Comparison of ENCODE assay signal across 8 cellular contexts in genomic region chr3:50089603-50089945, GRCh38. TPM values are rescaled to one million over a fixed set of nuclear protein-coding genes. Genes with fewer than 3 reads are reported as not detected.
A peak's percentile ranks its signal among the peaks of the same experiment; 100 is the strongest.
DNase-seq lines count a peak whose midpoint lies in the region; ATAC-seq and TF ChIP-seq lines count a peak whose summit lies in the region.

No MANE protein-coding gene starts in this region.

- peak overlapping the region; percentile 95; the same call in 1 of the 2 replicates for H3K23ac ChIP-seq in IMR-90 (ENCODE audit: low read depth, low read length)

- DNase-seq in EL (peak; percentile 24), IMR-90 (peak; percentile 21), left lung (no peak), tibial artery (no peak), KG1 (lab: John Stamatoyannopoulos, UW) (no peak)

- H2BK15ac ChIP-seq in IMR-90 (ENCODE audit: low read depth, low read length): no peak overlapping the region

- no peak for TF ChIP-seq POLR2A in IMR-90 (IDR thresholded peaks at IDR 0.05; ENCODE audit: low read depth, low read length)

- peak overlapping the region; percentile 94 to 100 (median 100) for H3K27ac Mint-ChIP-seq in brain

- H3K9me3 ChIP-seq in IMR-90 (ENCODE audit: control insufficient read depth, insufficient read depth, low read length) (no peaks in the 10 kb centered on the region), left lung (no peaks in the 10 kb centered on the region), tibial artery (no peaks in the 10 kb centered on the region)

- H2BK120ac ChIP-seq in IMR-90 (ENCODE audit: low read depth, low read length): no peak overlapping the region

- peak overlapping the region; percentile 18; the same call in 1 of the 2 replicates for H2AK5ac ChIP-seq in IMR-90 (ENCODE audit: low read depth, low read length)

- ATAC-seq in IMR-90 (ENCODE audit: low read depth): peak; percentile 28
- peak; percentile 24 for ATAC-seq in left lung
- ATAC-seq in HG03571 (IDR thresholded peaks at IDR 0.05; ENCODE audit: unreplicated experiment): no peak
- no peak for ATAC-seq in GM18858 (IDR thresholded peaks at IDR 0.05; ENCODE audit: unreplicated experiment)

- peak overlapping the region; percentile 85 for H3K4me2 ChIP-seq in IMR-90 (ENCODE audit: low read depth, low read length)

- no peak overlapping the region for H3K18ac ChIP-seq in IMR-90 (ENCODE audit: low read depth, low read length)

- dilution Hi-C loops in IMR-90 (cut with HindIII; ENCODE audit: low sequenced_read_pairs, unreplicated experiment): no loop called here

- peak overlapping the region; percentile 97 for H2BK5ac ChIP-seq in IMR-90 (ENCODE audit: low read depth, low read length, poor library complexity, severe bottlenecking)

- peak overlapping the region; percentile 44 for H3K56ac ChIP-seq in IMR-90 (ENCODE audit: extremely low read depth, insufficient read depth, low read length)

- H4K91ac ChIP-seq in IMR-90 (ENCODE audit: insufficient read depth, low read depth, low read length): peak overlapping the region; percentile 100; the same call in 1 of the 2 replicates

- peak overlapping the region; percentile 100 for H3K14ac ChIP-seq in IMR-90 (replicated peaks; ENCODE audit: low read depth, low read length)

- TF ChIP-seq RAD21 in IMR-90 (IDR thresholded peaks at IDR 0.05; ENCODE audit: low read length): no peak

- H3K4me1 ChIP-seq in IMR-90 (ENCODE audit: control insufficient read depth, insufficient read depth, low read length) (peaks cover 7% of the 10 kb centered on the region; the same call in 1 of the 2 replicates), left lung (peaks cover 7 to 27% of the 10 kb centered on the region in 2 donors), tibial artery (peaks cover 8 to 21% (median 17%) of the 10 kb centered on the region in 4 donors)

- peaks cover 46% of the 10 kb centered on the region for H3K36me3 Mint-ChIP-seq in brain

- CTCF ChIA-PET in IMR-90 (lab: Yijun Ruan, JAX): no interaction called here

- TF ChIP-seq CTCF in IMR-90 (conservative IDR thresholded peaks at IDR 0.05; ENCODE audit: low read depth, low read length) (no peak), brain (conservative IDR thresholded peaks at IDR 0.05) (no peak), left lung (IDR thresholded peaks at IDR 0.05) (no peak), tibial artery (IDR thresholded peaks at IDR 0.05) (no peak)

- H2BK20ac ChIP-seq in IMR-90 (ENCODE audit: low read depth, low read length): no peak overlapping the region

- no TSS peak for BruUV-seq in IMR-90 (replicated peaks; lab: Mats Ljungman, UMichigan)

- H2AK9ac ChIP-seq in IMR-90 (replicated peaks; ENCODE audit: low read depth, low read length, poor library complexity): peak overlapping the region; percentile 100

- 0% methylated on average over 7 of the region's 16 CpGs; no CpG with 5 or more reads in 1 of the 2 experiments for WGBS in IMR-90 (ENCODE audit: extremely low coverage in 2 of 2, insufficient read length in 1 of 2), 2 experiments

- H3K4me3 Mint-ChIP-seq in brain: peak overlapping the region; percentile 98 to 100 (median 99)

- H3K27me3 ChIP-seq in IMR-90 (ENCODE audit: control insufficient read depth, insufficient read depth, low read length) (no peaks in the 10 kb centered on the region), left lung (no peaks in the 10 kb centered on the region), tibial artery (no peaks in the 10 kb centered on the region)

- intact Hi-C loops in IMR-90 (cut with micrococcal nuclease) (loop anchor here (5.0 kb wide), 1 partner anchor 147 kb away; the partner anchor contains the start of gene RBM6), left lung (cut with DNase I) (no loop called here), tibial artery (cut with DNase I; ENCODE audit: low total_unique reads) (no loop called here)

- peak overlapping the region; percentile 95 for H3K27ac ChIP-seq in IMR-90 (ENCODE audit: insufficient read depth, low read length)
- peak overlapping the region; percentile 88 to 94 for H3K27ac ChIP-seq in left lung
- H3K27ac ChIP-seq in tibial artery: peak overlapping the region; percentile 95 to 97

- peaks cover 30% of the 10 kb centered on the region for H3K36me3 ChIP-seq in IMR-90 (ENCODE audit: control insufficient read depth, insufficient read depth, low read length)
- peaks cover 0 to 41% of the 10 kb centered on the region in 2 donors for H3K36me3 ChIP-seq in left lung
- H3K36me3 ChIP-seq in tibial artery: peaks cover 39 to 44% (median 43%) of the 10 kb centered on the region in 3 donors

- H3K9ac ChIP-seq in IMR-90 (ENCODE audit: low read depth, low read length): peak overlapping the region; percentile 99

- POLR2A ChIA-PET in IMR-90 (lab: Charles Lee; ENCODE audit: unreplicated experiment): interaction anchor here (0.6 kb wide), 1 partner anchor 10 kb away, joined by 3 read pairs; no protein-coding TSS in a partner anchor

- H3K4me1 Mint-ChIP-seq in brain: peaks cover 35% of the 10 kb centered on the region

- H2AFZ ChIP-seq in IMR-90 (replicated peaks; ENCODE audit: low read length, poor library complexity): peak overlapping the region; percentile 92

- H3K27me3 Mint-ChIP-seq in brain: peaks cover 8% of the 10 kb centered on the region

- H4K8ac ChIP-seq in IMR-90 (ENCODE audit: low read depth in 2 of 2, low read length in 2 of 2): peak overlapping the region; percentile 95 to 99; a peak in 2 of 4 replicates

- H3K9me1 ChIP-seq in IMR-90 (ENCODE audit: insufficient read depth, low read length): peaks cover 8% of the 10 kb centered on the region

- H3K4ac ChIP-seq in IMR-90 (ENCODE audit: low read depth, low read length): peak overlapping the region; percentile 100

- H3K4me3 ChIP-seq in IMR-90 (ENCODE audit: insufficient read depth, low read depth, low read length) (peak overlapping the region; percentile 94), left lung (peak overlapping the region; percentile 93 to 99), tibial artery (peak overlapping the region; percentile 71 to 85)

- peaks cover 12 to 38% of the 10 kb centered on the region in 2 experiments; a peak in 3 of 4 replicates for H3K79me1 ChIP-seq in IMR-90 (ENCODE audit: low read depth in 1 of 2, low read length in 2 of 2)

- in situ Hi-C loops in IMR-90 (cut with MboI; ENCODE audit: low sequenced_read_pairs): no loop called here

- peaks cover 32% of the 10 kb centered on the region for H4K20me1 ChIP-seq in IMR-90 (ENCODE audit: insufficient read depth, low read length)

- no peak overlapping the region for H4K5ac ChIP-seq in IMR-90 (ENCODE audit: low read depth, low read length)

- H3K9me3 Mint-ChIP-seq in brain: peaks cover 0 to 7% (median 4%) of the 10 kb centered on the region in 5 experiments

TF ChIP-seq in IMR-90, 13 proteins besides CTCF, POLR2A, EP300 and RAD21:
- TF ChIP-seq MXI1 (IDR thresholded peaks at IDR 0.05; ENCODE audit: borderline replicate concordance, low read depth, low read length) (0 out of 2 replicates have a peak, but pooled peaks have one; percentile 9), CEBPB (IDR thresholded peaks at IDR 0.05; ENCODE audit: low read depth, low read length) (no peak)

RNA-seq across cellular contexts. Expression of gene RBM5, which starts 0.9 kb away (rescaled TPM):
- total RNA-seq in IMR-90 (2012; rRNA removed) (121 and 122 TPM in 2 replicates), left lung (100 to 1,000 TPM; 117 to 129 TPM)
- polyA plus RNA-seq in IMR-90 (2012; rRNA removed) (143 and 155 TPM in 2 replicates), brain (ENCODE audit: insufficient read depth, low read depth, low replicate concordance) (17.3 TPM)
- polyA plus RNA-seq in IMR-90 (2012; cell fraction: cytosol; rRNA removed): 28.3 and 37.6 TPM in 2 replicates
- polyA plus RNA-seq in IMR-90 (2012; cell fraction: nucleus; rRNA removed; ENCODE audit: low replicate concordance): 374 and 1,169 TPM in 2 replicates

Comparison
In these comparisons a context has a peak if more than half of its experiments do, and no peak if none do; other contexts are left out.
1. DNase-seq: peak in EL (single experiment) and IMR-90 (single experiment); none in left lung (0 of 2), tibial artery (0 of 2) and KG1 (single experiment).
2. ATAC-seq: peak in IMR-90 (single experiment) and left lung (single experiment); none in HG03571 (single experiment) and GM18858 (single experiment).
3. Peak in every context shown above with its lines, with median percentiles within 50 percentile points of each other: H3K27ac ChIP-seq and H3K4me3 ChIP-seq.